9 cellular contexts compared by ENCODE assay signal in genomic region chr7:27164381-27165088, GRCh38. TPM values are rescaled to one million over a fixed set of nuclear protein-coding genes. Genes with fewer than 3 reads are reported as not detected.
DNase-seq lines count a peak whose midpoint lies in the region; ATAC-seq and TF ChIP-seq lines count a peak whose summit lies in the region.
"Had no signal": no experiment of that assay in that cellular context is flagged by ENCODE, and none has a peak within 500 bp of the region (broad histone marks: within the 10 kb centered on the region; RNA-seq: fewer than 3 reads in every experiment).

No MANE protein-coding gene starts in this region.

- no peaks in the 10 kb centered on the region for H3K36me3 ChIP-seq in left lung
- no peaks in the 10 kb centered on the region for H3K36me3 ChIP-seq in thoracic aorta

- peaks cover 78 to 100% of the 10 kb centered on the region in 2 donors for H3K27me3 ChIP-seq in left lung
- H3K27me3 ChIP-seq in thoracic aorta (replicated peaks; ENCODE audit: insufficient read depth), result peaks cover 9% of the 10 kb centered on the region

- H3K4me3 ChIP-seq in left lung (peak overlapping the region; percentile 5 to 46), thoracic aorta (peak overlapping the region; percentile 62)

- H3K9me3 ChIP-seq in left lung (no peaks in the 10 kb centered on the region), thoracic aorta (no peaks in the 10 kb centered on the region)

- peak overlapping the region in 1 of 2 donors; percentile 61 for H3K27ac ChIP-seq in left lung
- H3K27ac ChIP-seq in thoracic aorta, result no peak overlapping the region

- no peak overlapping the region for H3K4me3 Mint-ChIP-seq in activated naive CD8-positive, alpha-beta T cell treated with anti-CD3 and anti-CD28 coated beads, Interleukin-2, amount 10 ng/mL, durations not matched to agents 7 days and 5 days

- POLR2A ChIA-PET in activated naive CD8-positive, alpha-beta T cell treated with anti-CD3 and anti-CD28 coated beads, Interleukin-2, amount 10 ng/mL, durations not matched to agents 7 days and 5 days (lab: Charles Lee), result no interaction called here

- DNase-seq in activated CD4-positive, CD25-positive, alpha-beta regulatory T cell treated with anti-CD3 and anti-CD28 coated beads, Interleukin-2, amount 50 U/mL, for 72 hours, result peak; percentile 30
- DNase-seq in activated naive CD8-positive, alpha-beta T cell treated with anti-CD3 and anti-CD28 coated beads, Interleukin-2, amount 10 ng/mL, durations not matched to agents 7 days and 5 days, result no peak
- DNase-seq in left lung, result peak; percentile 36 to 82
- DNase-seq in thoracic aorta (ENCODE audit: low spot score), result no peak
- no peak for DNase-seq in epidermal melanocyte (ENCODE audit: insufficient read length, low spot score)
- no peak for DNase-seq in Kasumi-1 (lab: John Stamatoyannopoulos, UW)
- DNase-seq: NCI-H1436 treated with DMSO at 0.1 percent for 48 hours had no signal

- TF ChIP-seq CTCF in left lung (IDR thresholded peaks at IDR 0.05) (no peak), thoracic aorta (IDR thresholded peaks at IDR 0.05) (no peak)

- intact Hi-C loops in left lung (cut with DNase I), result loop anchor here in 1 of 2 donors (5.0 to 10.0 kb wide), 2 partner anchors 792 to 1280 kb away; no protein-coding TSS in a partner anchor

- H3K4me1 ChIP-seq in left lung (peaks cover 9 to 75% of the 10 kb centered on the region in 2 donors), thoracic aorta (ENCODE audit: control insufficient read depth in 1 of 2, low read depth in 2 of 2) (peaks cover 10 to 28% of the 10 kb centered on the region in 2 donors)

- H3K9me3 Mint-ChIP-seq in activated naive CD8-positive, alpha-beta T cell treated with anti-CD3 and anti-CD28 coated beads, Interleukin-2, amount 10 ng/mL, durations not matched to agents 7 days and 5 days, result no peaks in the 10 kb centered on the region

- peaks cover 84% of the 10 kb centered on the region for H3K27me3 Mint-ChIP-seq in activated naive CD8-positive, alpha-beta T cell treated with anti-CD3 and anti-CD28 coated beads, Interleukin-2, amount 10 ng/mL, durations not matched to agents 7 days and 5 days

- H3K4me1 Mint-ChIP-seq in activated naive CD8-positive, alpha-beta T cell treated with anti-CD3 and anti-CD28 coated beads, Interleukin-2, amount 10 ng/mL, durations not matched to agents 7 days and 5 days, result peaks cover 10% of the 10 kb centered on the region

- H3K36me3 Mint-ChIP-seq in activated naive CD8-positive, alpha-beta T cell treated with anti-CD3 and anti-CD28 coated beads, Interleukin-2, amount 10 ng/mL, durations not matched to agents 7 days and 5 days, result peaks cover 5% of the 10 kb centered on the region

- no peak for ATAC-seq in activated CD4-positive, CD25-positive, alpha-beta regulatory T cell treated with anti-CD3 and anti-CD28 coated beads, Interleukin-2, amount 50 U/mL, for 24 hours
- ATAC-seq in activated naive CD8-positive, alpha-beta T cell treated with anti-CD3 and anti-CD28 coated beads, Interleukin-2, amount 10 ng/mL, durations not matched to agents 7 days and 5 days (ENCODE audit: low read depth), result no peak
- ATAC-seq in left lung (no peak), thoracic aorta (ENCODE audit: insufficient number of reproducible peaks, low FRiP score, low read depth) (no peak), GM19452 (IDR thresholded peaks at IDR 0.05; ENCODE audit: unreplicated experiment) (no peak)

- peak overlapping the region; percentile 54 for H3K27ac Mint-ChIP-seq in activated naive CD8-positive, alpha-beta T cell treated with anti-CD3 and anti-CD28 coated beads, Interleukin-2, amount 10 ng/mL, durations not matched to agents 7 days and 5 days

RNA-seq across cellular contexts. Expression of gene HOXA9, which starts 0.8 kb away (rescaled TPM):
- total RNA-seq in activated naive CD8-positive, alpha-beta T cell treated with anti-CD3 and anti-CD28 coated beads, Interleukin-2, amount 10 ng/mL, durations not matched to agents 7 days and 5 days, result not detected
- 1 to 10 TPM in 1 of 2 donors, under 1 TPM in 1; 0.73 to 1.4 TPM for total RNA-seq in left lung
- not detected for total RNA-seq in thoracic aorta

RNA-seq across cellular contexts. Expression of gene HOXA7, which starts 8.1 kb away (rescaled TPM):
- total RNA-seq in activated naive CD8-positive, alpha-beta T cell treated with anti-CD3 and anti-CD28 coated beads, Interleukin-2, amount 10 ng/mL, durations not matched to agents 7 days and 5 days, result not detected
- total RNA-seq in left lung, result 1 to 10 TPM; 1.3 to 2.2 TPM
- under 1 TPM; 0.28 to 0.54 TPM for total RNA-seq in thoracic aorta

RNA-seq across cellular contexts. Expression of gene HOXA10, which starts 9.6 kb away (rescaled TPM):
- total RNA-seq in activated naive CD8-positive, alpha-beta T cell treated with anti-CD3 and anti-CD28 coated beads, Interleukin-2, amount 10 ng/mL, durations not matched to agents 7 days and 5 days, result not detected
- total RNA-seq in left lung, result under 1 TPM; 0.42 to 0.55 TPM
- under 1 TPM in 1 of 2 donors, not detected in 1; 0.81 TPM for total RNA-seq in thoracic aorta

RNA-seq across cellular contexts. Expression of gene HOXA3, which starts 12.2 kb away (rescaled TPM):
- not detected for total RNA-seq in activated naive CD8-positive, alpha-beta T cell treated with anti-CD3 and anti-CD28 coated beads, Interleukin-2, amount 10 ng/mL, durations not matched to agents 7 days and 5 days
- 1 to 10 TPM; 5.7 to 8.8 TPM for total RNA-seq in left lung
- 10 to 100 TPM in 1 of 2 donors, 1 to 10 TPM in 1; 6.5 to 29.3 TPM for total RNA-seq in thoracic aorta

RNA-seq across cellular contexts. Expression of gene HOXA6, which starts 17.0 kb away (rescaled TPM):
- not detected for total RNA-seq in activated naive CD8-positive, alpha-beta T cell treated with anti-CD3 and anti-CD28 coated beads, Interleukin-2, amount 10 ng/mL, durations not matched to agents 7 days and 5 days
- total RNA-seq in left lung (1 to 10 TPM; 3.5 to 5.0 TPM), thoracic aorta (not detected)

Comparison
In these comparisons a context has a peak if more than half of its experiments do, and no peak if none do; other contexts are left out.
1. DNase-seq: peak in activated CD4-positive, CD25-positive, alpha-beta regulatory T cell treated with anti-CD3 and anti-CD28 coated beads, Interleukin-2, amount 50 U/mL, for 72 hours (single experiment) and left lung (2 of 2); none in activated naive CD8-positive, alpha-beta T cell treated with anti-CD3 and anti-CD28 coated beads, Interleukin-2, amount 10 ng/mL, durations not matched to agents 7 days and 5 days (single experiment), thoracic aorta (single experiment), epidermal melanocyte (single experiment) and Kasumi-1 (0 of 2).